In genomic region chr15:47711654-47712053, GRCh38 we compare ENCODE assay signal across 9 cellular contexts. TPM values are rescaled to one million over a fixed set of nuclear protein-coding genes. Genes with fewer than 3 reads are reported as not detected.
DNase-seq lines count a peak whose midpoint lies in the region; ATAC-seq and TF ChIP-seq lines count a peak whose summit lies in the region.
"Had no signal": no experiment of that assay in that cellular context is flagged by ENCODE, and none has a peak within 500 bp of the region (broad histone marks: within the 10 kb centered on the region; RNA-seq: fewer than 3 reads in every experiment).

No MANE protein-coding gene starts in this region.

- in situ Hi-C loops in brain microvascular endothelial cell (cut with HindIII; ENCODE audit: low pct_ligation_motif_present, low sequenced_read_pairs) = no loop called here

- no peaks in the 10 kb centered on the region for H3K9me3 Mint-ChIP-seq in neural progenitor cell

- no peak overlapping the region for H3K4me2 ChIP-seq in KMS-11
- H3K4me2 ChIP-seq in neural progenitor cell = no peak overlapping the region

- no peak overlapping the region for H3K4me3 ChIP-seq in KMS-11 (IDR thresholded peaks at IDR 0.05; ENCODE audit: insufficient read depth, low read depth, low read length)
- no peak overlapping the region for H3K4me3 ChIP-seq in brain microvascular endothelial cell (ENCODE audit: low read depth, low read length)
- no peak overlapping the region for H3K4me3 ChIP-seq in neural progenitor cell

- TF ChIP-seq CTCF in KMS-11 (conservative IDR thresholded peaks at IDR 0.05; ENCODE audit: low read depth, low read length) (peak; percentile 59), brain microvascular endothelial cell (IDR thresholded peaks at IDR 0.05; ENCODE audit: low read depth, low read length, missing control alignments) (peak; percentile 60), neural progenitor cell (IDR thresholded peaks at IDR 0.05) (peak; percentile 76)

- H3K27me3 ChIP-seq in KMS-11 (ENCODE audit: insufficient read depth, low read depth) (no peaks in the 10 kb centered on the region), brain microvascular endothelial cell (replicated peaks) (no peaks in the 10 kb centered on the region), neural progenitor cell (no peaks in the 10 kb centered on the region)

- H3K4me1 ChIP-seq in KMS-11 (ENCODE audit: low read depth, poor library complexity, severe bottlenecking) (no peaks in the 10 kb centered on the region), neural progenitor cell (peaks cover 36% of the 10 kb centered on the region)

- no peaks in the 10 kb centered on the region for H3K9me3 ChIP-seq in neural progenitor cell (ENCODE audit: low read depth)

- H3K36me3 Mint-ChIP-seq in neural progenitor cell = no peaks in the 10 kb centered on the region

- DNase-seq in GM03348 (ENCODE audit: low spot score) (peak; percentile 14), brain microvascular endothelial cell (no peak), neural progenitor cell (ENCODE audit: low spot score) (peak; percentile 50), GF-D8 (lab: John Stamatoyannopoulos, UW) (no peak)
- DNase-seq in stimulated activated CD4-positive, alpha-beta T cell treated with anti-CD3 and anti-CD28 coated beads, Interleukin-1b, Interleukin-23, amount 100 ng/mL, for 48 hours = no peak
- DNase-seq: right cardiac atrium had no signal

- H3K27me3 Mint-ChIP-seq in neural progenitor cell (ENCODE audit: insufficient read depth, low read depth) = no peaks in the 10 kb centered on the region

- H3K4me1 Mint-ChIP-seq in neural progenitor cell = peaks cover 19% of the 10 kb centered on the region

- H2AFZ ChIP-seq in KMS-11 (ENCODE audit: low read depth) (no peak overlapping the region), neural progenitor cell (replicated peaks) (no peak overlapping the region)

- no peak overlapping the region for H3K9ac ChIP-seq in KMS-11
- no peak overlapping the region for H3K9ac ChIP-seq in neural progenitor cell

- H3K36me3 ChIP-seq in KMS-11 (ENCODE audit: insufficient read depth) (no peaks in the 10 kb centered on the region), brain microvascular endothelial cell (replicated peaks) (no peaks in the 10 kb centered on the region), neural progenitor cell (no peaks in the 10 kb centered on the region)

- no peak overlapping the region for H3K27ac Mint-ChIP-seq in neural progenitor cell

- ATAC-seq in GM18907 (IDR thresholded peaks at IDR 0.05; ENCODE audit: unreplicated experiment) (no peak), GM19328 (IDR thresholded peaks at IDR 0.05; ENCODE audit: unreplicated experiment) (no peak)
- ATAC-seq: right cardiac atrium had no signal

- H4K20me1 ChIP-seq in KMS-11 (ENCODE audit: insufficient read depth) (no peaks in the 10 kb centered on the region), neural progenitor cell (ENCODE audit: low read depth) (no peaks in the 10 kb centered on the region)

- no peak overlapping the region for H3K4me3 Mint-ChIP-seq in neural progenitor cell

- H3K79me2 ChIP-seq in KMS-11 (ENCODE audit: insufficient read depth, low read depth) (no peaks in the 10 kb centered on the region), neural progenitor cell (ENCODE audit: low read depth) (no peaks in the 10 kb centered on the region)

- no peak overlapping the region for H3K27ac ChIP-seq in KMS-11
- no peak overlapping the region for H3K27ac ChIP-seq in brain microvascular endothelial cell
- H3K27ac ChIP-seq in neural progenitor cell = no peak overlapping the region

- H3F3A ChIP-seq in neural progenitor cell (ENCODE audit: low read depth) = peaks cover 22% of the 10 kb centered on the region

RNA-seq across cellular contexts. Expression of gene SEMA6D, which starts 5.7 kb away (rescaled TPM):
- total RNA-seq in neural progenitor cell (ENCODE audit: low replicate concordance) = 12.5 and 23.5 TPM in 2 replicates

Comparison
In these comparisons a context has a peak if more than half of its experiments do, and no peak if none do; other contexts are left out.
1. DNase-seq: peak in GM03348 (single experiment) and neural progenitor cell (single experiment); none in brain microvascular endothelial cell (single experiment), stimulated activated CD4-positive, alpha-beta T cell treated with anti-CD3 and anti-CD28 coated beads, Interleukin-1b, Interleukin-23, amount 100 ng/mL, for 48 hours (single experiment) and GF-D8 (single experiment).
2. Peak in every context shown above with its lines, with median percentiles within 50 percentile points of each other: CTCF ChIP-seq.